In the genomic region with DNA sequence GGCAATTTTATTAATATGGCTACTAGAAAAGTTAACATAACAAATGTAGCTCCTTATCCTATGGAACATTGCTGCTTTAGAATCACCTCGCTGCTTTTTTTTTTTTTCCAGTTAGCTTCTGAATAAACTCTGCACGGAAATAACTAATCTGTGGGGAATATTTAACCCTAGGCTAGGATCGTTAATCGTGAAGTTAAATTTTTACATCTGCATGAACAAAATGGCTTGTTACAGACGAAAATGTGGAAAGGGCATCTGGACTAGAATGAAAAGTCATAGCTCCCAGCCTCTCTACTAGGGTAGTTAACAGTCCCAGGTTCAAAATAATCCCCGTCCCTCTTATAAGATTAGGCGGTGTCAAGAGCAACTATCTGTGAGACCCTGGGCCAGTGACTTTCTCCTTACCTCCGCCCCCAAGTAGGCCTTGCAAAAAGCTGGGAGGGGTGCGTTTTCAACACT, we compare ENCODE assay signal across 8 cellular contexts. TPM values are rescaled to one million over a fixed set of nuclear protein-coding genes. Genes with fewer than 3 reads are reported as not detected.
DNase-seq lines count a peak whose midpoint lies in the region; TF ChIP-seq lines count a peak whose summit lies in the region.

No MANE protein-coding gene starts in this region.

- H3K79me2 ChIP-seq in PC-9 (ENCODE audit: low read depth): peaks cover 41% of the 10 kb centered on the region

- peak overlapping the region; percentile 75 for H3K4me3 ChIP-seq in PC-9
- H3K4me3 ChIP-seq in ovary: peak overlapping the region; percentile 77

- H3K4me2 ChIP-seq in PC-9: peak overlapping the region; percentile 98

- no peak for TF ChIP-seq POLR2A in ovary (IDR thresholded peaks at IDR 0.05)

- DNase-seq in NCI-H748 treated with DMSO at 0.1 percent for 48 hours (lab: John Stamatoyannopoulos, UW) (peak; percentile 53), NCI-H748 (lab: John Stamatoyannopoulos, UW; ENCODE audit: unreplicated experiment) (no peak), PC-9 (no peak), epithelial cell of prostate (ENCODE audit: low read depth, low spot score) (no peak), ovary (no peak), mesenteric fat pad (ENCODE audit: low spot score) (no peak), COR-L47 (lab: John Stamatoyannopoulos, UW) (no peak), HCEC 1CT (no peak)

- no peaks in the 10 kb centered on the region for H3K36me3 ChIP-seq in PC-9 (ENCODE audit: low read depth)
- no peaks in the 10 kb centered on the region for H3K36me3 ChIP-seq in ovary

- BruUV-seq in PC-9 (replicated peaks; lab: Mats Ljungman, UMichigan): TSS peak; percentile 58

- WGBS in ovary, 3 donors: 6 to 8% (median 6%) methylated on average over 9 of the region's 9 CpGs

- intact Hi-C loops in PC-9 (cut with micrococcal nuclease; ENCODE audit: unreplicated experiment): loop anchor here (1.0 kb wide), 1 partner anchor 295 kb away; no protein-coding TSS in a partner anchor
- intact Hi-C loops in ovary (cut with DNase I): no loop called here

- H2AFZ ChIP-seq in PC-9: peak overlapping the region; percentile 97

- H3K27me3 ChIP-seq in PC-9 (ENCODE audit: insufficient read depth, low read depth) (no peaks in the 10 kb centered on the region), ovary (no peaks in the 10 kb centered on the region)

- POLR2A ChIA-PET in PC-9 (lab: Charles Lee; ENCODE audit: unreplicated experiment): interaction anchor here (0.6 to 1.6 kb wide), 5 partner anchors 18 to 127 kb away, joined by 3 to 9 read pairs (median 6); no protein-coding TSS in a partner anchor

- no peaks in the 10 kb centered on the region for H3K9me3 ChIP-seq in PC-9 (ENCODE audit: insufficient read depth, low read depth)
- H3K9me3 ChIP-seq in ovary: no peaks in the 10 kb centered on the region

- H4K20me1 ChIP-seq in PC-9 (ENCODE audit: insufficient read depth): no peaks in the 10 kb centered on the region

- CTCF ChIA-PET in PC-9 (lab: Charles Lee): interaction anchor here (0.6 kb wide), 2 partner anchors 103 to 898 kb away, joined by 6 to 8 read pairs; no protein-coding TSS in a partner anchor

- peaks cover 40% of the 10 kb centered on the region for H3F3A ChIP-seq in PC-9 (ENCODE audit: insufficient read depth, low read depth)

- peaks cover 73% of the 10 kb centered on the region for H3K4me1 ChIP-seq in PC-9 (replicated peaks; ENCODE audit: insufficient read depth)
- H3K4me1 ChIP-seq in ovary (ENCODE audit: insufficient read depth): peaks cover 4% of the 10 kb centered on the region

- no peak for TF ChIP-seq EP300 in ovary (IDR thresholded peaks at IDR 0.05)

- H3K9me2 ChIP-seq in PC-9 (ENCODE audit: insufficient read depth): no peaks in the 10 kb centered on the region

- H3K27ac ChIP-seq in PC-9 (peak overlapping the region; percentile 45), epithelial cell of prostate (peak overlapping the region; percentile 76), ovary (peak overlapping the region; percentile 75 to 79)

- TF ChIP-seq CTCF in PC-9 (conservative IDR thresholded peaks at IDR 0.05) (no peak), ovary (IDR thresholded peaks at IDR 0.05) (no peak)

RNA-seq across cellular contexts. Expression of gene SLC22A5, which starts 0.5 kb away (rescaled TPM):
- total RNA-seq in PC-9 (2021) (13.5 and 15.2 TPM in 2 replicates), ovary (10 to 100 TPM in 6 of 7 donors, 1 to 10 TPM in 1; 8.7 to 37.5 (median 10.6) TPM), mesenteric fat pad (20.6 TPM)
- polyA plus RNA-seq in ovary: 10 to 100 TPM in 1 of 2 donors, 1 to 10 TPM in 1; 5.2 to 10.4 TPM
